ENCODE assay signal across 13 cellular contexts in genomic region chr9:97558701-97559101, GRCh38. TPM values are rescaled to one million over a fixed set of nuclear protein-coding genes. Genes with fewer than 3 reads are reported as not detected.
DNase-seq lines count a peak whose midpoint lies in the region; ATAC-seq and TF ChIP-seq lines count a peak whose summit lies in the region.
"Had no signal": no experiment of that assay in that cellular context is flagged by ENCODE, and none has a peak within 500 bp of the region (broad histone marks: within the 10 kb centered on the region; RNA-seq: fewer than 3 reads in every experiment).

No MANE protein-coding gene starts in this region.

- H3K36me3 Mint-ChIP-seq in T-helper 17 cell (ENCODE audit: low read depth), result peaks cover 6% of the 10 kb centered on the region
- H3K36me3 Mint-ChIP-seq: memory B cell had no signal

- H3K4me3 Mint-ChIP-seq in T-helper 17 cell, result peak overlapping the region; percentile 12
- H3K4me3 Mint-ChIP-seq: memory B cell had no signal

- H3K4me3 ChIP-seq in psoas muscle, result no peak overlapping the region
- H3K4me3 ChIP-seq: SK-N-MC had no signal

- no peak overlapping the region for H3K27ac Mint-ChIP-seq in T-helper 17 cell
- H3K27ac Mint-ChIP-seq: memory B cell had no signal

- DNase-seq in T-helper 17 cell (no peak), psoas muscle (no peak), head of caudate nucleus (no peak), medulla oblongata (ENCODE audit: extremely low spot score) (no peak)
- DNase-seq: erythroblast, GDM1, NCI-H1694 treated with DMSO at 0.1 percent for 48 hours had no signal

- H3K27ac ChIP-seq in psoas muscle, result peak overlapping the region; percentile 84
- H3K27ac ChIP-seq: SK-N-MC had no signal

- ATAC-seq in GM18511 (IDR thresholded peaks at IDR 0.05; ENCODE audit: unreplicated experiment) (peak; percentile 62), GM21526 (IDR thresholded peaks at IDR 0.05; ENCODE audit: low FRiP score, unreplicated experiment) (peak; percentile 19), T-helper 17 cell (no peak), psoas muscle (peak in 3 of 4 donors; percentile 3 to 12 (median 9)), GM18873 (IDR thresholded peaks at IDR 0.05; ENCODE audit: low FRiP score, unreplicated experiment) (no peak), HG03097 (IDR thresholded peaks at IDR 0.05; ENCODE audit: low FRiP score, unreplicated experiment) (no peak)

- no peaks in the 10 kb centered on the region for H3K9me3 ChIP-seq in T-helper 17 cell (ENCODE audit: control insufficient read depth, low read length, poor library complexity, severe bottlenecking)
- H3K9me3 ChIP-seq in psoas muscle, result no peaks in the 10 kb centered on the region

- WGBS in psoas muscle, 3 donors, result 66 to 77% (median 74%) methylated on average over 3 of the region's 3 CpGs

- peaks cover 15% of the 10 kb centered on the region for H3K4me1 Mint-ChIP-seq in T-helper 17 cell
- H3K4me1 Mint-ChIP-seq: memory B cell had no signal

- peaks cover 54% of the 10 kb centered on the region for H3K27me3 Mint-ChIP-seq in T-helper 17 cell

- no peaks in the 10 kb centered on the region for H3K27me3 ChIP-seq in psoas muscle (ENCODE audit: insufficient read depth in 3 of 3, low read length in 2 of 3)

- H3K36me3 ChIP-seq in psoas muscle (ENCODE audit: insufficient read depth in 1 of 2, low read depth in 1 of 2), result peaks cover 0 to 38% of the 10 kb centered on the region in 2 donors

- no peak for TF ChIP-seq CTCF in psoas muscle (IDR thresholded peaks at IDR 0.05)

- peaks cover 44% of the 10 kb centered on the region for H3K4me1 ChIP-seq in psoas muscle

- intact Hi-C loops in psoas muscle (cut with DNase I), result loop anchor here in 1 of 2 donors (5.0 kb wide), 1 partner anchor 36 kb away; no protein-coding TSS in a partner anchor
- intact Hi-C loops in head of caudate nucleus (cut with DNase I), result no loop called here

RNA-seq across cellular contexts. Expression of gene TMOD1, which starts 57.2 kb away (rescaled TPM):
- total RNA-seq in T-helper 17 cell (under 1 TPM; 0.86 to 0.94 TPM), psoas muscle (100 to 1,000 TPM; 138 to 209 (median 167) TPM)
- polyA plus RNA-seq in psoas muscle, result 100 to 1,000 TPM in 2 of 3 donors, 10 to 100 TPM in 1; 65.4 to 286 (median 131) TPM

Comparison
In these comparisons a context has a peak if more than half of its experiments do, and no peak if none do; other contexts are left out.
1. ATAC-seq: peak in GM18511 (single experiment), GM21526 (single experiment) and psoas muscle (3 of 4); none in T-helper 17 cell (single experiment), GM18873 (single experiment) and HG03097 (single experiment).
2. RNA of gene TMOD1, which starts 57.2 kb away (total RNA-seq): 138 to 209 TPM in psoas muscle; 0.86 to 0.94 TPM in T-helper 17 cell; every median in the first group is over 10 times any median in the second.